Comparison of ENCODE assay signal across 8 cellular contexts in the genomic region with DNA sequence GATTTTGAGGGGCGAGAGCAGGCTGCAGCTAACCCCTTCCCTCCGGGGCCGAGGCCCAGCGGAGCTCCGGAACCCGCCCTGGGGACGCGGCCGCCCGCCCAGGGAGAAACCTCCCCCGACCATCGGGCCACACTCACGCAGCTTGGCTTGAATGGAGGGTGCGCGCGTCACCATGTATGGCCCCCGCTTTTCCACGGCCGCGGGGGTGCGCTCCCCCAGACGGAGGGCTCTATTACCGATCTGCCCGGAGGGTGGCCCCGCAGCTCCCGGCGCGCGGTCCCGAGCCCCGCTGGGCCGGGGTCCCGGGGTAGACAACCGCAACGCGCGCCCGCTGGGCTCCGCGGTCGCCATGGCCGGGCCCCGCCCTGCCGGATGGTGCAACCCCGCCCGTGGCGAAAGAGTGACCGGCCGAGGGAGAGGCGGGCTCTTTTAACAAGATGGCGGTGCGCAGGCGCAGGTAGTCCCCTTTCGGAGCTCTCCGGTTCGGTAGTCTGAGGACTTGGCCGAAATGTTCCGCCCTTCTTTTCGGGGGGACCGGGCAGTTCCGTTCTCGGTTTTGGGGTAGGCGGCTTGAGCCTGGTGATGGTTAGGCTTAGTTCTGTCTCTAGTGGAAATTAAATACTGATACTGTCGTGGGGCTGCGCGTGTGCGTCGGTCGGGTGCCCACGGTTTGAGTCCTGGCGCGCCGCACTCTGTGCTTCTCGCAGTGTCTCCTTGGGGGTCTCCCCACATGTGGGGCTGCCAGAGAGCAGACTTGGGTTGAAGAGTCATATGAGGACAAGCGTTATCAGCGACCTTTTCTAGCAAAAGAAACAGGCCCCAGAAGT. TPM values are rescaled to one million over a fixed set of nuclear protein-coding genes. Genes with fewer than 3 reads are reported as not detected.
A peak's percentile ranks its signal among the peaks of the same experiment; 100 is the strongest.
DNase-seq lines count a peak whose midpoint lies in the region; ATAC-seq, FAIRE-seq and TF ChIP-seq lines count a peak whose summit lies in the region.

A gene with protein sequence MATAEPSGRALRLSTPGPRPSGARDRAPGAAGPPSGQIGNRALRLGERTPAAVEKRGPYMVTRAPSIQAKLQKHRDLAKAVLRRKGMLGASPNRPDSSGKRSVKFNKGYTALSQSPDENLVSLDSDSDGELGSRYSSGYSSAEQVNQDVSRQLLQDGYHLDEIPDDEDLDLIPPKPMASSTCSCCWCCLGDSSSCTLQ (minus strand): TSS at position 402 of the 827 bp plus-strand sequence. CDS start 51 bp downstream, at position 351.

- H3K4me3 ChIP-seq in BE2C (ENCODE audit: low read depth, low read length), result peak within 1 kb of the TSS; percentile 94
- peak within 1 kb of the TSS; percentile 72 to 78 for H3K4me3 ChIP-seq in duodenal mucosa (ENCODE audit: low read depth in 1 of 2, low read length in 2 of 2)
- peak within 1 kb of the TSS; percentile 76 for H3K4me3 ChIP-seq in lower leg skin (ENCODE audit: low read depth, poor library complexity, severe bottlenecking)

- peaks cover 44% of the 10 kb centered on the region for H3K4me1 Mint-ChIP-seq in activated CD4-positive, alpha-beta memory T cell treated with anti-CD3 and anti-CD28 coated beads, Interleukin-2, amount 10 ng/mL, durations not matched to agents 7 days and 5 days

- peak in 1 of 2 donors; percentile 15 for TF ChIP-seq POLR2A in lower leg skin (IDR thresholded peaks at IDR 0.05)

- H3K27ac Mint-ChIP-seq in activated CD4-positive, alpha-beta memory T cell treated with anti-CD3 and anti-CD28 coated beads, Interleukin-2, amount 10 ng/mL, durations not matched to agents 7 days and 5 days, result peak within 1 kb of the TSS; percentile 87

- WGBS in lower leg skin, 2 donors, result 1% methylated on average over 30 to 31 of the region's 76 CpGs

- peaks cover 35% of the 10 kb centered on the region for H3K36me3 ChIP-seq in BE2C
- peaks cover 20 to 36% of the 10 kb centered on the region in 2 donors for H3K36me3 ChIP-seq in duodenal mucosa (ENCODE audit: control insufficient read depth in 1 of 2, insufficient read depth in 2 of 2, low read length in 2 of 2)

- CTCF ChIA-PET in activated CD4-positive, alpha-beta memory T cell treated with anti-CD3 and anti-CD28 coated beads, Interleukin-2, amount 10 ng/mL, durations not matched to agents 7 days and 5 days (lab: Charles Lee), result interaction anchor here (0.9 to 3.8 kb wide), 18 partner anchors 8 to 274 kb away, joined by 3 to 15 read pairs (median 5); no protein-coding TSS in a partner anchor

- H3K9ac ChIP-seq in duodenal mucosa (ENCODE audit: low read depth in 1 of 2, low read length in 2 of 2), result peak within 1 kb of the TSS; percentile 81 to 83

- H3K27me3 Mint-ChIP-seq in activated CD4-positive, alpha-beta memory T cell treated with anti-CD3 and anti-CD28 coated beads, Interleukin-2, amount 10 ng/mL, durations not matched to agents 7 days and 5 days, result no peaks in the 10 kb centered on the region

- H3K9me3 Mint-ChIP-seq in activated CD4-positive, alpha-beta memory T cell treated with anti-CD3 and anti-CD28 coated beads, Interleukin-2, amount 10 ng/mL, durations not matched to agents 7 days and 5 days, result no peaks in the 10 kb centered on the region

- H3K4me3 Mint-ChIP-seq in activated CD4-positive, alpha-beta memory T cell treated with anti-CD3 and anti-CD28 coated beads, Interleukin-2, amount 10 ng/mL, durations not matched to agents 7 days and 5 days, result peak within 1 kb of the TSS; percentile 91

- H3K36me3 Mint-ChIP-seq in activated CD4-positive, alpha-beta memory T cell treated with anti-CD3 and anti-CD28 coated beads, Interleukin-2, amount 10 ng/mL, durations not matched to agents 7 days and 5 days (ENCODE audit: low read depth), result peaks cover 47% of the 10 kb centered on the region

- DNase-seq in BE2C, result peak; percentile 94
- peak; percentile 95 for DNase-seq in GM19239 (ENCODE audit: insufficient read length, low spot score)
- peak; percentile 41 for DNase-seq in NCI-H748 treated with DMSO at 0.1 percent for 48 hours (lab: John Stamatoyannopoulos, UW)
- peak; percentile 84 for DNase-seq in activated CD4-positive, alpha-beta memory T cell treated with anti-CD3 and anti-CD28 coated beads, Interleukin-2, amount 10 ng/mL, durations not matched to agents 7 days and 5 days
- DNase-seq in lower leg skin (ENCODE audit: low spot score in 2 of 2), result peak; percentile 88 to 98
- DNase-seq in stimulated activated CD4-positive, alpha-beta T cell treated with anti-CD3 and anti-CD28 coated beads, Interleukin-4, amount 100 ng/mL, for 48 hours (ENCODE audit: low read depth in 2 of 2), result peak; percentile 70 to 74

- peak; percentile 84 for FAIRE-seq in GM19239 (lab: Jason Lieb, UNC)

- TF ChIP-seq CTCF in BE2C (IDR thresholded peaks at IDR 0.05; ENCODE audit: low read depth, low read length), result no peak
- no peak for TF ChIP-seq CTCF in lower leg skin (IDR thresholded peaks at IDR 0.05)

- ATAC-seq in HG03469 (IDR thresholded peaks at IDR 0.05; ENCODE audit: unreplicated experiment), result peak; percentile 51

- H3K27ac ChIP-seq in duodenal mucosa (ENCODE audit: low read depth, low read length), result peak within 1 kb of the TSS; percentile 74

- intact Hi-C loops in lower leg skin (cut with DNase I; ENCODE audit: low total_unique reads), result no loop called here

- POLR2A ChIA-PET in activated CD4-positive, alpha-beta memory T cell treated with anti-CD3 and anti-CD28 coated beads, Interleukin-2, amount 10 ng/mL, durations not matched to agents 7 days and 5 days (lab: Charles Lee), result interaction anchor here (0.8 to 9.1 kb wide), 33 partner anchors 8 to 461 kb away, joined by 3 to 121 read pairs (median 5); partner anchors contain the start of genes C15orf39, COX5A, CYP1A1 and MAN2C1

- H3K9me3 ChIP-seq in BE2C (no peaks in the 10 kb centered on the region), duodenal mucosa (ENCODE audit: control insufficient read depth in 1 of 2, low read length in 2 of 2) (no peaks in the 10 kb centered on the region)

- H3K27me3 ChIP-seq in BE2C (no peaks in the 10 kb centered on the region), duodenal mucosa (ENCODE audit: control insufficient read depth in 1 of 2, insufficient read depth in 2 of 2, low read length in 2 of 2) (no peaks in the 10 kb centered on the region)

- H3K4me1 ChIP-seq in BE2C, result no peaks in the 10 kb centered on the region
- peaks cover 19 to 22% of the 10 kb centered on the region in 2 donors for H3K4me1 ChIP-seq in duodenal mucosa (ENCODE audit: control insufficient read depth in 1 of 2, insufficient read depth in 2 of 2, low read length in 2 of 2)

RNA-seq across cellular contexts. Expression of the gene that starts here (rescaled TPM):
- polyA plus RNA-seq in BE2C (2012; ENCODE audit: insufficient read depth, insufficient read length, low read depth), result 85.6 TPM
- 100 to 1,000 TPM; 103 to 116 TPM for total RNA-seq in activated CD4-positive, alpha-beta memory T cell treated with anti-CD3 and anti-CD28 coated beads, Interleukin-2, amount 10 ng/mL, durations not matched to agents 7 days and 5 days
- total RNA-seq in lower leg skin, result 10 to 100 TPM; 60.3 to 72.6 (median 67.5) TPM

Comparison
In these comparisons a context has a peak if more than half of its experiments do, and no peak if none do; other contexts are left out.
1. Peak in every context shown above with its lines: DNase-seq, ATAC-seq, H3K4me3 ChIP-seq and H3K27ac ChIP-seq.
2. DNase-seq: peak in every context shown above with its lines; median percentile 95 in GM19239; 94 in BE2C; 93 in lower leg skin; 84 in activated CD4-positive, alpha-beta memory T cell treated with anti-CD3 and anti-CD28 coated beads, Interleukin-2, amount 10 ng/mL, durations not matched to agents 7 days and 5 days; 72 in stimulated activated CD4-positive, alpha-beta T cell treated with anti-CD3 and anti-CD28 coated beads, Interleukin-4, amount 100 ng/mL, for 48 hours; 41 in NCI-H748 treated with DMSO at 0.1 percent for 48 hours.